ENCODE assay signal across 7 cellular contexts in genomic region chr13:97971519-97971918, GRCh38.
"Had no signal": no experiment of that assay in that cellular context is flagged by ENCODE, and none has a peak within 500 bp of the region (broad histone marks: within the 10 kb centered on the region; RNA-seq: fewer than 3 reads in every experiment).

No MANE protein-coding gene starts in this region.

- H3K9me3 Mint-ChIP-seq: IgD-negative memory B cell had no signal

- H3K4me3 ChIP-seq: GM23248, HAP-1 had no signal

- H3K36me3 Mint-ChIP-seq: IgD-negative memory B cell had no signal

- DNase-seq: GM23248, GOT3, H7, KBM-7 had no signal

- H3K9ac ChIP-seq: GM23248, KMS-11 had no signal

- H3K27ac Mint-ChIP-seq: IgD-negative memory B cell had no signal

- H3K9me3 ChIP-seq: HAP-1 had no signal

- H3K4me2 ChIP-seq: KMS-11 had no signal

- H3K36me3 ChIP-seq: HAP-1 had no signal

- H2AFZ ChIP-seq: GM23248 had no signal

- H3K27ac ChIP-seq: GM23248, KMS-11 had no signal
